ENCODE assay signal across 25 cellular contexts in genomic region chr11:120937501-120937900, GRCh38.
"Had no signal": no experiment of that assay in that cellular context is flagged by ENCODE, and none has a peak within 500 bp of the region (broad histone marks: within the 10 kb centered on the region; RNA-seq: fewer than 3 reads in every experiment).

No MANE protein-coding gene starts in this region.

- H3K9me3 ChIP-seq: neutrophil, pancreas, psoas muscle, right lobe of liver, sigmoid colon, stomach, thoracic aorta, thyroid gland, tibial nerve, upper lobe of left lung, vagina had no signal

- H3K4me3 ChIP-seq: pancreas, psoas muscle, right lobe of liver, sigmoid colon, stomach, thoracic aorta, thyroid gland, tibial nerve, upper lobe of left lung, vagina had no signal

- ATAC-seq: naive thymus-derived CD8-positive, alpha-beta T cell; natural killer cell treated with Interleukin-12 subunit alpha and Interleukin-12 subunit beta and Interleukin-15 and Interleukin-18, amount 100 ng/mL, for 72 hours; pancreas; psoas muscle; right lobe of liver; stimulated activated effector memory CD8-positive, alpha-beta T cell treated with anti-CD3 and anti-CD28 coated beads, Interleukin-12 subunit alpha, Interleukin-12 subunit beta, amount 100 ng/mL, for 72 hours; stimulated activated naive B cell treated with anti-CD40 and anti-IgM and Interleukin-4, amounts not matched to agents 10 μg/mL and 1 μg/mL and 100 μg/mL, for 72 hours had no signal

- H3K36me3 ChIP-seq: neutrophil, pancreas, right lobe of liver, sigmoid colon, stomach, thoracic aorta, thyroid gland, tibial nerve, upper lobe of left lung, vagina had no signal

- DNase-seq: naive thymus-derived CD8-positive, alpha-beta T cell; nephron progenitor cell; nucleus accumbens; pancreas; psoas muscle; right lobe of liver; sigmoid colon; small intestine; stimulated activated CD4-positive, alpha-beta T cell treated with anti-CD3 and anti-CD28 coated beads, Interleukin-15, amount 100 ng/mL, for 24 hours; stimulated activated CD4-positive, alpha-beta T cell treated with anti-CD3 and anti-CD28 coated beads, Interleukin-2, amount 100 ng/mL, for 24 hours; stimulated activated CD4-positive, alpha-beta T cell treated with anti-CD3 and anti-CD28 coated beads, Interleukin-2, amount 100 ng/mL, for 48 hours; stimulated activated CD4-positive, alpha-beta T cell treated with anti-CD3 and anti-CD28 coated beads, Interleukin-4, amount 100 ng/mL, for 24 hours; stimulated activated naive B cell treated with anti-CD40 and anti-IgM and Interleukin-4, amounts not matched to agents 10 μg/mL and 1 μg/mL and 100 μg/mL, for 72 hours; stimulated activated naive CD4-positive, alpha-beta T cell treated with Interleukin-2 at 50 U/mL for 16 hours; stomach; thyroid gland; trophoblast cell; upper lobe of left lung had no signal

- H3K27ac ChIP-seq: neutrophil, pancreas, psoas muscle, right lobe of liver, sigmoid colon, stomach, thoracic aorta, thyroid gland, tibial nerve, upper lobe of left lung, vagina had no signal

- H3K4me1 ChIP-seq: pancreas, psoas muscle, right lobe of liver, sigmoid colon, stomach, thyroid gland, tibial nerve, upper lobe of left lung, vagina had no signal

- H3K27me3 ChIP-seq: pancreas, right lobe of liver, sigmoid colon, thyroid gland, upper lobe of left lung, vagina had no signal

- FAIRE-seq: pancreas, small intestine, urothelium cell line had no signal
